Comparison of ENCODE assay signal across 12 cellular contexts in genomic region chr12:16857456-16857923, GRCh38.
DNase-seq lines count a peak whose midpoint lies in the region; ATAC-seq and TF ChIP-seq lines count a peak whose summit lies in the region.
"Had no signal": no experiment of that assay in that cellular context is flagged by ENCODE, and none has a peak within 500 bp of the region (broad histone marks: within the 10 kb centered on the region; RNA-seq: fewer than 3 reads in every experiment).

No MANE protein-coding gene starts in this region.

- TF ChIP-seq EP300 in gastroesophageal sphincter (IDR thresholded peaks at IDR 0.05): no peak

- DNase-seq in GM13977 (ENCODE audit: low spot score): peak; percentile 31
- no peak for DNase-seq in immature natural killer cell
- DNase-seq in DMS79 treated with DMSO at 0.1 percent for 48 hours (lab: John Stamatoyannopoulos, UW): no peak
- no peak for DNase-seq in SW480 (ENCODE audit: low spot score)
- DNase-seq: activated T-cell treated with anti-CD3 and anti-CD28 coated beads, Interleukin-2, amount 50 U/mL, for 24 hours; OCI-M1; stimulated activated naive CD4-positive, alpha-beta T cell had no signal

- TF ChIP-seq CTCF in GM13977 (IDR thresholded peaks at IDR 0.05; ENCODE audit: extremely low read depth, insufficient read depth, missing control alignments) (no peak), gastroesophageal sphincter (IDR thresholded peaks at IDR 0.05) (no peak)

- TF ChIP-seq POLR2A in gastroesophageal sphincter (IDR thresholded peaks at IDR 0.05): no peak

- no peaks in the 10 kb centered on the region for H3K36me3 Mint-ChIP-seq in immature natural killer cell

- peaks cover 0 to 3% (median 0%) of the 10 kb centered on the region in 3 donors for H3K27me3 Mint-ChIP-seq in immature natural killer cell (ENCODE audit: low read depth in 3 of 3)
- H3K27me3 Mint-ChIP-seq: activated T-cell treated with anti-CD3 and anti-CD28 coated beads, Interleukin-2, amount 50 U/mL, for 24 hours had no signal

- no peaks in the 10 kb centered on the region for H3K27me3 ChIP-seq in gastroesophageal sphincter

- 33 to 50% methylated on average over 1 of the region's 1 CpG for WGBS in gastroesophageal sphincter (ENCODE audit: low coverage in 1 of 2), 2 donors

- no peak overlapping the region for H3K4me3 ChIP-seq in gastroesophageal sphincter
- H3K4me3 ChIP-seq: smooth muscle cell had no signal

- H3K27ac Mint-ChIP-seq in immature natural killer cell: no peak overlapping the region
- H3K27ac Mint-ChIP-seq: activated T-cell treated with anti-CD3 and anti-CD28 coated beads, Interleukin-2, amount 50 U/mL, for 24 hours had no signal

- H3K4me3 Mint-ChIP-seq in immature natural killer cell: no peak overlapping the region
- H3K4me3 Mint-ChIP-seq: activated T-cell treated with anti-CD3 and anti-CD28 coated beads, Interleukin-2, amount 50 U/mL, for 24 hours had no signal

- ATAC-seq in GM19438 (IDR thresholded peaks at IDR 0.05; ENCODE audit: low read depth, unreplicated experiment) (peak; percentile 97), HG02840 (IDR thresholded peaks at IDR 0.05; ENCODE audit: low FRiP score, unreplicated experiment) (peak; percentile 97), HG03469 (IDR thresholded peaks at IDR 0.05; ENCODE audit: unreplicated experiment) (peak; percentile 97), gastroesophageal sphincter (no peak)

- H3K9me3 ChIP-seq in gastroesophageal sphincter: no peaks in the 10 kb centered on the region

- H3K4me1 ChIP-seq in gastroesophageal sphincter: no peaks in the 10 kb centered on the region

- in situ Hi-C loops in GM13977 (cut with MboI; ENCODE audit: low pct_unique_long_range_greater_than_20kb, low sequenced_read_pairs, unreplicated experiment): no loop called here

- no peak overlapping the region for H3K27ac ChIP-seq in gastroesophageal sphincter

- peaks cover 4 to 37% (median 17%) of the 10 kb centered on the region in 6 donors for H3K9me3 Mint-ChIP-seq in immature natural killer cell

- no peaks in the 10 kb centered on the region for H3K4me1 Mint-ChIP-seq in immature natural killer cell

- no peaks in the 10 kb centered on the region for H3K36me3 ChIP-seq in gastroesophageal sphincter
